Comparison of ENCODE assay signal across 2 cellular contexts in the genomic region with DNA sequence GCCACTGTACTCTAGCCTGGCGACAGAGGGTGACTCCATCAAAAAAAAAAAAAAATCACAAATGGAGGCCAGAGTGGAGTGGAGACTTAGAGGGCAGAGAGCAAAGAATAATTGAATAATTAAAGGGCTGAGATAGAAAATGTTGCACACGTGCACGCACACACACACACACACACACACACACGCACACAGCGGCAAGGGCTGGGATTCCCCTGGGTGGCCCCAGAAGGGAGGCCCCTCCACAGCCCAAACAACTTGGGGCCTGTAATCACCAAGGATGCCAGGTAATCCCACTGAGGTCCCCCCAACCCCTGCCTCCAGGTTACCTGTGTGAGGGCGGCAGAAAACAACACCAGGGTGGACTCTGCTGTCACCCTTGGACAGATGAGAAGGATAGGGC.
TF ChIP-seq lines count a peak whose summit lies in the region.

No MANE protein-coding gene starts in this region.

TF ChIP-seq in H1, 55 proteins besides CTCF, POLR2A, EP300 and RAD21:
- TF ChIP-seq KDM1A (IDR thresholded peaks at IDR 0.05; ENCODE audit: borderline replicate concordance, low read length) (no peak), SP2 (IDR thresholded peaks at IDR 0.05; ENCODE audit: low read length) (no peak), BCL11A (IDR thresholded peaks at IDR 0.05; ENCODE audit: low read depth in 2 of 2, low read length in 2 of 2) (no peak)
TF ChIP-seq in H1: peak in this region for 0.

TF ChIP-seq in WTC11, 78 proteins besides CTCF, POLR2A, EP300 and RAD21:
- TF ChIP-seq MYBL2 (CRISPR knock-in tag; IDR thresholded peaks at IDR 0.05) (no peak), ZNF423 (CRISPR knock-in tag; IDR thresholded peaks at IDR 0.05) (no peak), TEAD1 (CRISPR knock-in tag; IDR thresholded peaks at IDR 0.05) (no peak), NR2C2 (CRISPR knock-in tag; IDR thresholded peaks at IDR 0.05) (no peak), ZNF232 (CRISPR knock-in tag; IDR thresholded peaks at IDR 0.05) (no peak), NR3C1 (CRISPR knock-in tag; conservative IDR thresholded peaks at IDR 0.05; ENCODE audit: low read depth) (no peak)
- TF ChIP-seq, protein P1, sequence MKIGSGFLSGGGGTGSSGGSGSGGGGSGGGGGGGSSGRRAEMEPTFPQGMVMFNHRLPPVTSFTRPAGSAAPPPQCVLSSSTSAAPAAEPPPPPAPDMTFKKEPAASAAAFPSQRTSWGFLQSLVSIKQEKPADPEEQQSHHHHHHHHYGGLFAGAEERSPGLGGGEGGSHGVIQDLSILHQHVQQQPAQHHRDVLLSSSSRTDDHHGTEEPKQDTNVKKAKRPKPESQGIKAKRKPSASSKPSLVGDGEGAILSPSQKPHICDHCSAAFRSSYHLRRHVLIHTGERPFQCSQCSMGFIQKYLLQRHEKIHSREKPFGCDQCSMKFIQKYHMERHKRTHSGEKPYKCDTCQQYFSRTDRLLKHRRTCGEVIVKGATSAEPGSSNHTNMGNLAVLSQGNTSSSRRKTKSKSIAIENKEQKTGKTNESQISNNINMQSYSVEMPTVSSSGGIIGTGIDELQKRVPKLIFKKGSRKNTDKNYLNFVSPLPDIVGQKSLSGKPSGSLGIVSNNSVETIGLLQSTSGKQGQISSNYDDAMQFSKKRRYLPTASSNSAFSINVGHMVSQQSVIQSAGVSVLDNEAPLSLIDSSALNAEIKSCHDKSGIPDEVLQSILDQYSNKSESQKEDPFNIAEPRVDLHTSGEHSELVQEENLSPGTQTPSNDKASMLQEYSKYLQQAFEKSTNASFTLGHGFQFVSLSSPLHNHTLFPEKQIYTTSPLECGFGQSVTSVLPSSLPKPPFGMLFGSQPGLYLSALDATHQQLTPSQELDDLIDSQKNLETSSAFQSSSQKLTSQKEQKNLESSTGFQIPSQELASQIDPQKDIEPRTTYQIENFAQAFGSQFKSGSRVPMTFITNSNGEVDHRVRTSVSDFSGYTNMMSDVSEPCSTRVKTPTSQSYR (CRISPR knock-in tag; IDR thresholded peaks at IDR 0.05) = no peak
- TF ChIP-seq, protein P2, sequence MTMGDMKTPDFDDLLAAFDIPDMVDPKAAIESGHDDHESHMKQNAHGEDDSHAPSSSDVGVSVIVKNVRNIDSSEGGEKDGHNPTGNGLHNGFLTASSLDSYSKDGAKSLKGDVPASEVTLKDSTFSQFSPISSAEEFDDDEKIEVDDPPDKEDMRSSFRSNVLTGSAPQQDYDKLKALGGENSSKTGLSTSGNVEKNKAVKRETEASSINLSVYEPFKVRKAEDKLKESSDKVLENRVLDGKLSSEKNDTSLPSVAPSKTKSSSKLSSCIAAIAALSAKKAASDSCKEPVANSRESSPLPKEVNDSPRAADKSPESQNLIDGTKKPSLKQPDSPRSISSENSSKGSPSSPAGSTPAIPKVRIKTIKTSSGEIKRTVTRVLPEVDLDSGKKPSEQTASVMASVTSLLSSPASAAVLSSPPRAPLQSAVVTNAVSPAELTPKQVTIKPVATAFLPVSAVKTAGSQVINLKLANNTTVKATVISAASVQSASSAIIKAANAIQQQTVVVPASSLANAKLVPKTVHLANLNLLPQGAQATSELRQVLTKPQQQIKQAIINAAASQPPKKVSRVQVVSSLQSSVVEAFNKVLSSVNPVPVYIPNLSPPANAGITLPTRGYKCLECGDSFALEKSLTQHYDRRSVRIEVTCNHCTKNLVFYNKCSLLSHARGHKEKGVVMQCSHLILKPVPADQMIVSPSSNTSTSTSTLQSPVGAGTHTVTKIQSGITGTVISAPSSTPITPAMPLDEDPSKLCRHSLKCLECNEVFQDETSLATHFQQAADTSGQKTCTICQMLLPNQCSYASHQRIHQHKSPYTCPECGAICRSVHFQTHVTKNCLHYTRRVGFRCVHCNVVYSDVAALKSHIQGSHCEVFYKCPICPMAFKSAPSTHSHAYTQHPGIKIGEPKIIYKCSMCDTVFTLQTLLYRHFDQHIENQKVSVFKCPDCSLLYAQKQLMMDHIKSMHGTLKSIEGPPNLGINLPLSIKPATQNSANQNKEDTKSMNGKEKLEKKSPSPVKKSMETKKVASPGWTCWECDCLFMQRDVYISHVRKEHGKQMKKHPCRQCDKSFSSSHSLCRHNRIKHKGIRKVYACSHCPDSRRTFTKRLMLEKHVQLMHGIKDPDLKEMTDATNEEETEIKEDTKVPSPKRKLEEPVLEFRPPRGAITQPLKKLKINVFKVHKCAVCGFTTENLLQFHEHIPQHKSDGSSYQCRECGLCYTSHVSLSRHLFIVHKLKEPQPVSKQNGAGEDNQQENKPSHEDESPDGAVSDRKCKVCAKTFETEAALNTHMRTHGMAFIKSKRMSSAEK (CRISPR knock-in tag; IDR thresholded peaks at IDR 0.05; ENCODE audit: borderline replicate concordance) = no peak
